In the genomic region with DNA sequence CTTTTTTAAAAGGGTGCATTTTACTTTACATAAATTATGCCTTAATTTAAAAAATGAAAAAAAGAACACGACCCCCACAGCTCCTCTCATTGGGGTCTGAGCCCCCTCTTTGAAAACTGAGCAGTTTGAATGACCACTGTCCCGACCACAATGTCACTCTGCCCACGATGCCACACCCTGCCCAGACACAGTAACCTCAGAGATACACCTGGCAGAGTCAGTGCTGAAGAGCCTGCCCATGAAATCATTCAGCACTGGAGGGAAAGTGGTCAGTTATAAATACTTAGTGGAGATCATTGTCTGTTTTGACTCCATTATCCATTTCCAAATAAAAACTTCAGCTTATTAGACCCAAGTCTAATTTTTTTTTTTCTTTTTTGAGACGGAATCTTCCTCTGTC, we compare ENCODE assay signal across 1 cellular context.
TF ChIP-seq lines count a peak whose summit lies in the region.

No MANE protein-coding gene starts in this region.

TF ChIP-seq in HepG2, 621 proteins besides CTCF, POLR2A, EP300 and RAD21:
- no peak for TF ChIP-seq ZNF44 (CRISPR knock-in tag; IDR thresholded peaks at IDR 0.05)
- no peak for TF ChIP-seq ZNF567 (CRISPR knock-in tag; IDR thresholded peaks at IDR 0.05; ENCODE audit: borderline replicate concordance)
- no peak for TF ChIP-seq HIVEP1 (CRISPR knock-in tag; IDR thresholded peaks at IDR 0.05)
- TF ChIP-seq ZNF460 (CRISPR knock-in tag; IDR thresholded peaks at IDR 0.05; ENCODE audit: borderline replicate concordance): no peak
- no peak for TF ChIP-seq REXO4 (CRISPR knock-in tag; IDR thresholded peaks at IDR 0.05; ENCODE audit: borderline replicate concordance)
- no peak for TF ChIP-seq ZNF510 (CRISPR knock-in tag; IDR thresholded peaks at IDR 0.05; ENCODE audit: low read depth)
- TF ChIP-seq THAP11 (CRISPR knock-in tag; IDR thresholded peaks at IDR 0.05): no peak
